Comparison of ENCODE assay signal across 1 cellular context in the genomic region with DNA sequence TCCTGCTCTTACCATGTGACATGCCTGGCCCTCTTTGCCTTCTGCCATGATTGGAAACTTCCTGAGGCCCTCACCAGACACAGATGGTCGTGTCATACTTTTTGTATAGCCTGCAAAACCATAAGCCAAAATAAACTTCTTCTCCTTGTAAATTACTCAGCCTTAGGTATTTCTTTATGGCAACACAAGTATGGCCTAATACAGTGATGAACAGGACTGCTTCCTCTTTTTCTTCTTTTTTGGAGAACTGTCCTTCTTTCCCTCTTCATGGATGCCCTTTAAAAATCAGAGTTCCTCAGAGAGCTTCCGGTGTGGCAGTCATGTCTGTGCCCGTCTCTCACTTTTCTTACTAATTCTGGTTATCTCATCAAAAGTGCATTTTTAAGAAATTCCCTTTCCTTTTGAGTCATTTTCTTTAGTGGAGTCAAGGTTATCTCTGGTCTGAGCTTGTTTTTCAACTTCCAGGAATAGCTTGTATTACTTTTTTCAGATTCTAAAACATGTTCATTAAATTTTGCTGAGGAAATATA.
TF ChIP-seq lines count a peak whose summit lies in the region.

No MANE protein-coding gene starts in this region.

TF ChIP-seq in GM12878, 131 proteins besides CTCF, POLR2A, EP300 and RAD21 (continues in another document):
- TF ChIP-seq, protein P1, sequence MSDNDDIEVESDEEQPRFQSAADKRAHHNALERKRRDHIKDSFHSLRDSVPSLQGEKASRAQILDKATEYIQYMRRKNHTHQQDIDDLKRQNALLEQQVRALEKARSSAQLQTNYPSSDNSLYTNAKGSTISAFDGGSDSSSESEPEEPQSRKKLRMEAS (IDR thresholded peaks at IDR 0.05; ENCODE audit: low read depth, low read length): no peak
- TF ChIP-seq TCF7 (IDR thresholded peaks at IDR 0.05; ENCODE audit: borderline replicate concordance) (peak; percentile 77), MEF2B (IDR thresholded peaks at IDR 0.05; ENCODE audit: partially characterized antibody, poor library complexity, severe bottlenecking) (no peak), GABPA (IDR thresholded peaks at IDR 0.05; ENCODE audit: low read depth) (peak; percentile 51; the same call in 1 of the 2 replicates), SMAD5 (IDR thresholded peaks at IDR 0.05; ENCODE audit: low read depth) (no peak), STAT3 (IDR thresholded peaks at IDR 0.05; ENCODE audit: low read depth, low read length) (no peak), TAF1 (IDR thresholded peaks at IDR 0.05; ENCODE audit: borderline replicate concordance, low read depth, low read length) (no peak), PKNOX1 (IDR thresholded peaks at IDR 0.05) (no peak), ZBED1 (IDR thresholded peaks at IDR 0.05; ENCODE audit: borderline replicate concordance) (peak; percentile 41; the same call in 1 of the 2 replicates), BCL3 (IDR thresholded peaks at IDR 0.05; ENCODE audit: borderline replicate concordance, insufficient read depth, low read depth, low read length, poor library complexity, severe bottlenecking) (no peak), WRNIP1 (IDR thresholded peaks at IDR 0.05; ENCODE audit: borderline replicate concordance, low read depth, low read length) (no peak), CHD4 (IDR thresholded peaks at IDR 0.05) (no peak), NFXL1 (IDR thresholded peaks at IDR 0.05; ENCODE audit: borderline replicate concordance) (no peak), SREBF1 (IDR thresholded peaks at IDR 0.05; ENCODE audit: low read length) (no peak), EZH2 (IDR thresholded peaks at IDR 0.05; ENCODE audit: borderline replicate concordance, control insufficient read depth, low read depth, low read length) (no peak), CBFB (IDR thresholded peaks at IDR 0.05; ENCODE audit: low read depth) (no peak), TCF12 (IDR thresholded peaks at IDR 0.05; ENCODE audit: low read depth, low read length) (no peak), KLF5 (IDR thresholded peaks at IDR 0.05; ENCODE audit: partially characterized antibody) (no peak), RUNX3 (IDR thresholded peaks at IDR 0.05; ENCODE audit: low read length) (peak; percentile 64), NFYA (IDR thresholded peaks at IDR 0.05; ENCODE audit: borderline replicate concordance, low read depth, low read length) (no peak), ZNF592 (IDR thresholded peaks at IDR 0.05) (no peak), BCL11A (IDR thresholded peaks at IDR 0.05; ENCODE audit: low read depth, low read length) (0 out of 2 replicates have a peak, but pooled peaks have one; percentile 19), CUX1 (IDR thresholded peaks at IDR 0.05; ENCODE audit: insufficient replicate concordance, low read depth, low read length) (no peak), STAT1 (conservative IDR thresholded peaks at IDR 0.05) (no peak), BACH1 (IDR thresholded peaks at IDR 0.05; ENCODE audit: borderline replicate concordance) (no peak), IKZF2 (IDR thresholded peaks at IDR 0.05) (peak; percentile 43 to 75; a peak in 2 of 4 replicates), POLR2AphosphoS2 (IDR thresholded peaks at IDR 0.05; ENCODE audit: low read depth, low read length) (no peak), RAD51 (IDR thresholded peaks at IDR 0.05) (no peak), ZNF622 (IDR thresholded peaks at IDR 0.05) (no peak), YY1 (IDR thresholded peaks at IDR 0.05; ENCODE audit: low read depth, low read length) (no peak), BMI1 (IDR thresholded peaks at IDR 0.05; ENCODE audit: borderline replicate concordance) (no peak), RELA (IDR thresholded peaks at IDR 0.05; ENCODE audit: borderline replicate concordance, partially characterized antibody) (no peak), RB1 (IDR thresholded peaks at IDR 0.05; ENCODE audit: borderline replicate concordance) (no peak), JUND (IDR thresholded peaks at IDR 0.05; ENCODE audit: low read depth, low read length) (no peak), CHD1 (IDR thresholded peaks at IDR 0.05; ENCODE audit: low read depth, low read length) (no peak), FOXM1 (IDR thresholded peaks at IDR 0.05; ENCODE audit: low read depth, low read length) (peak; percentile 39; the same call in 1 of the 2 replicates), HCFC1 (IDR thresholded peaks at IDR 0.05; ENCODE audit: low read length) (no peak)
- TF ChIP-seq, protein P2, sequence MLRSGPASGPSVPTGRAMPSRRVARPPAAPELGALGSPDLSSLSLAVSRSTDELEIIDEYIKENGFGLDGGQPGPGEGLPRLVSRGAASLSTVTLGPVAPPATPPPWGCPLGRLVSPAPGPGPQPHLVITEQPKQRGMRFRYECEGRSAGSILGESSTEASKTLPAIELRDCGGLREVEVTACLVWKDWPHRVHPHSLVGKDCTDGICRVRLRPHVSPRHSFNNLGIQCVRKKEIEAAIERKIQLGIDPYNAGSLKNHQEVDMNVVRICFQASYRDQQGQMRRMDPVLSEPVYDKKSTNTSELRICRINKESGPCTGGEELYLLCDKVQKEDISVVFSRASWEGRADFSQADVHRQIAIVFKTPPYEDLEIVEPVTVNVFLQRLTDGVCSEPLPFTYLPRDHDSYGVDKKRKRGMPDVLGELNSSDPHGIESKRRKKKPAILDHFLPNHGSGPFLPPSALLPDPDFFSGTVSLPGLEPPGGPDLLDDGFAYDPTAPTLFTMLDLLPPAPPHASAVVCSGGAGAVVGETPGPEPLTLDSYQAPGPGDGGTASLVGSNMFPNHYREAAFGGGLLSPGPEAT (IDR thresholded peaks at IDR 0.05; ENCODE audit: low read depth): no peak
- TF ChIP-seq, protein P3, sequence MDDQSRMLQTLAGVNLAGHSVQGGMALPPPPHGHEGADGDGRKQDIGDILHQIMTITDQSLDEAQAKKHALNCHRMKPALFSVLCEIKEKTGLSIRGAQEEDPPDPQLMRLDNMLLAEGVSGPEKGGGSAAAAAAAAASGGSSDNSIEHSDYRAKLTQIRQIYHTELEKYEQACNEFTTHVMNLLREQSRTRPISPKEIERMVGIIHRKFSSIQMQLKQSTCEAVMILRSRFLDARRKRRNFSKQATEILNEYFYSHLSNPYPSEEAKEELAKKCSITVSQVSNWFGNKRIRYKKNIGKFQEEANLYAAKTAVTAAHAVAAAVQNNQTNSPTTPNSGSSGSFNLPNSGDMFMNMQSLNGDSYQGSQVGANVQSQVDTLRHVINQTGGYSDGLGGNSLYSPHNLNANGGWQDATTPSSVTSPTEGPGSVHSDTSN (IDR thresholded peaks at IDR 0.05; ENCODE audit: insufficient replicate concordance, low read depth, low read length): no peak
- TF ChIP-seq, protein P4, sequence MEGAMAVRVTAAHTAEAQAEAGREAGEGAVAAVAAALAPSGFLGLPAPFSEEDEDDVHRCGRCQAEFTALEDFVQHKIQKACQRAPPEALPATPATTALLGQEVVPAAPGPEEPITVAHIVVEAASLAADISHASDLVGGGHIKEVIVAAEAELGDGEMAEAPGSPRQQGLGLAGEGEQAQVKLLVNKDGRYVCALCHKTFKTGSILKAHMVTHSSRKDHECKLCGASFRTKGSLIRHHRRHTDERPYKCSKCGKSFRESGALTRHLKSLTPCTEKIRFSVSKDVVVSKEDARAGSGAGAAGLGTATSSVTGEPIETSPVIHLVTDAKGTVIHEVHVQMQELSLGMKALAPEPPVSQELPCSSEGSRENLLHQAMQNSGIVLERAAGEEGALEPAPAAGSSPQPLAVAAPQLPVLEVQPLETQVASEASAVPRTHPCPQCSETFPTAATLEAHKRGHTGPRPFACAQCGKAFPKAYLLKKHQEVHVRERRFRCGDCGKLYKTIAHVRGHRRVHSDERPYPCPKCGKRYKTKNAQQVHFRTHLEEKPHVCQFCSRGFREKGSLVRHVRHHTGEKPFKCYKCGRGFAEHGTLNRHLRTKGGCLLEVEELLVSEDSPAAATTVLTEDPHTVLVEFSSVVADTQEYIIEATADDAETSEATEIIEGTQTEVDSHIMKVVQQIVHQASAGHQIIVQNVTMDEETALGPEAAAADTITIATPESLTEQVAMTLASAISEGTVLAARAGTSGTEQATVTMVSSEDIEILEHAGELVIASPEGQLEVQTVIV (IDR thresholded peaks at IDR 0.05; ENCODE audit: borderline replicate concordance, partially characterized antibody): no peak
- TF ChIP-seq, protein P5, sequence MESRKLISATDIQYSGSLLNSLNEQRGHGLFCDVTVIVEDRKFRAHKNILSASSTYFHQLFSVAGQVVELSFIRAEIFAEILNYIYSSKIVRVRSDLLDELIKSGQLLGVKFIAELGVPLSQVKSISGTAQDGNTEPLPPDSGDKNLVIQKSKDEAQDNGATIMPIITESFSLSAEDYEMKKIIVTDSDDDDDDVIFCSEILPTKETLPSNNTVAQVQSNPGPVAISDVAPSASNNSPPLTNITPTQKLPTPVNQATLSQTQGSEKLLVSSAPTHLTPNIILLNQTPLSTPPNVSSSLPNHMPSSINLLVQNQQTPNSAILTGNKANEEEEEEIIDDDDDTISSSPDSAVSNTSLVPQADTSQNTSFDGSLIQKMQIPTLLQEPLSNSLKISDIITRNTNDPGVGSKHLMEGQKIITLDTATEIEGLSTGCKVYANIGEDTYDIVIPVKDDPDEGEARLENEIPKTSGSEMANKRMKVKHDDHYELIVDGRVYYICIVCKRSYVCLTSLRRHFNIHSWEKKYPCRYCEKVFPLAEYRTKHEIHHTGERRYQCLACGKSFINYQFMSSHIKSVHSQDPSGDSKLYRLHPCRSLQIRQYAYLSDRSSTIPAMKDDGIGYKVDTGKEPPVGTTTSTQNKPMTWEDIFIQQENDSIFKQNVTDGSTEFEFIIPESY (IDR thresholded peaks at IDR 0.05): no peak
